ENCODE assay signal across 23 cellular contexts in the genomic region with DNA sequence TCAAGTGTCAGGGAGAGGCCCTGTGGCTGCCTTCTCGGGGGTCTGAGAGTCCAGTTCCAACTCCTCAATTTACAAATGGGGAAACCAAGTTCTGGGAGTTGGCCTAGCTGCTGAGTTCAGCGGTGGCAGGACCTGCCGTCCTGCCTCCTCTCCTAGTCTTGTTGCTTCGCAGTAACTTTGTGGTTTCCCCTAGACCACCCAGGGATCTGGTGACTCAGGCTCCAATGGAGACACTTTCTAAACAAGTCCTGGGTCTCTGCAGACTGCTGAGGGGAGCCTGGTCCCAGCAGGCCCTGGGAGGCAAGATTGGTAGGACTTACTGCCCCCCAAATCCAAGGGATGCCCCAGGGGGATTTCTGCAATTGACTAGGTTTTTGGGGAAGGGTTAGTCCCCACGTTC.
A peak's percentile ranks its signal among the peaks of the same experiment; 100 is the strongest.
DNase-seq lines count a peak whose midpoint lies in the region; ATAC-seq and TF ChIP-seq lines count a peak whose summit lies in the region.
"Had no signal": no experiment of that assay in that cellular context is flagged by ENCODE, and none has a peak within 500 bp of the region (broad histone marks: within the 10 kb centered on the region; RNA-seq: fewer than 3 reads in every experiment).

No MANE protein-coding gene starts in this region.

- H3K27ac Mint-ChIP-seq in type B pancreatic cell = peak overlapping the region; percentile 51
- H3K27ac Mint-ChIP-seq: activated CD8-positive, alpha-beta T cell treated with anti-CD3 and anti-CD28 coated beads, Interleukin-2, amount 10 ng/mL, durations not matched to agents 7 days and 5 days; activated T-cell treated with anti-CD3 and anti-CD28 coated beads, Interleukin-2, amount 50 U/mL, for 72 hours; CD4-positive, alpha-beta T cell; IgD-negative memory B cell; progenitor cell of endocrine pancreas had no signal

- H3K36me3 Mint-ChIP-seq in type B pancreatic cell = peaks cover 7% of the 10 kb centered on the region
- H3K36me3 Mint-ChIP-seq: IgD-negative memory B cell; naive B cell; stimulated activated effector memory CD8-positive, alpha-beta T cell treated with anti-CD3 and anti-CD28 coated beads, Interleukin-12 subunit alpha, Interleukin-12 subunit beta, amount 100 ng/mL, for 72 hours had no signal

- peak; percentile 28 for DNase-seq in activated effector memory CD4-positive, alpha-beta T cell treated with anti-CD3 and anti-CD28 coated beads, Interleukin-2, amount 50 U/mL, for 16 hours
- DNase-seq in activated effector memory CD4-positive, alpha-beta T cell treated with Interleukin-2 at 50 U/mL for 16 hours = no peak
- DNase-seq in SK-N-MC (ENCODE audit: low read depth, low spot score) (no peak), fibroblast of villous mesenchyme (ENCODE audit: low read depth) (peak; percentile 75), type B pancreatic cell (ENCODE audit: extremely low spot score, unreplicated experiment) (no peak), NCI-H2107 (lab: John Stamatoyannopoulos, UW) (no peak), SIG-M5 treated with dmso at 0.1 percent for 504 hours (lab: John Stamatoyannopoulos, UW; ENCODE audit: unreplicated experiment) (no peak)
- DNase-seq: activated CD8-positive, alpha-beta T cell treated with anti-CD3 and anti-CD28 coated beads, Interleukin-2, amount 10 ng/mL, durations not matched to agents 7 days and 5 days; activated T-cell treated with anti-CD3 and anti-CD28 coated beads, Interleukin-2, amount 50 U/mL, for 72 hours; CD4-positive, alpha-beta T cell; colonic mucosa; DMS79 treated with DMSO at 0.1 percent for 48 hours; lower lobe of right lung; naive B cell; NCI-H187 treated with DMSO at 0.1 percent for 48 hours; NCI-H446; thyroid gland had no signal

- no peaks in the 10 kb centered on the region for H3K9me3 Mint-ChIP-seq in type B pancreatic cell
- H3K9me3 Mint-ChIP-seq: activated T-cell treated with anti-CD3 and anti-CD28 coated beads, Interleukin-2, amount 50 U/mL, for 72 hours; CD4-positive, alpha-beta T cell; IgD-negative memory B cell; naive B cell; stimulated activated effector memory CD8-positive, alpha-beta T cell treated with anti-CD3 and anti-CD28 coated beads, Interleukin-12 subunit alpha, Interleukin-12 subunit beta, amount 100 ng/mL, for 72 hours had no signal

- H3K4me1 Mint-ChIP-seq in type B pancreatic cell (ENCODE audit: unreplicated experiment) = peaks cover 29% of the 10 kb centered on the region
- H3K4me1 Mint-ChIP-seq: naive B cell; stimulated activated effector memory CD8-positive, alpha-beta T cell treated with anti-CD3 and anti-CD28 coated beads, Interleukin-12 subunit alpha, Interleukin-12 subunit beta, amount 100 ng/mL, for 72 hours had no signal

- TF ChIP-seq CTCF in fibroblast of villous mesenchyme (IDR thresholded peaks at IDR 0.05; ENCODE audit: insufficient read depth, low read depth, low read length) = no peak
- no peak for TF ChIP-seq CTCF in type B pancreatic cell (conservative IDR thresholded peaks at IDR 0.05)

- H3K27ac ChIP-seq in SK-N-MC = peak overlapping the region; percentile 9; the same call in 1 of the 2 replicates
- H3K27ac ChIP-seq: adrenal gland, colonic mucosa, lower lobe of right lung, RWPE1, thyroid gland had no signal

- no peak overlapping the region for H3K4me3 Mint-ChIP-seq in type B pancreatic cell
- H3K4me3 Mint-ChIP-seq: activated CD8-positive, alpha-beta T cell treated with anti-CD3 and anti-CD28 coated beads, Interleukin-2, amount 10 ng/mL, durations not matched to agents 7 days and 5 days; activated T-cell treated with anti-CD3 and anti-CD28 coated beads, Interleukin-2, amount 50 U/mL, for 72 hours; CD4-positive, alpha-beta T cell; IgD-negative memory B cell; naive B cell; stimulated activated effector memory CD8-positive, alpha-beta T cell treated with anti-CD3 and anti-CD28 coated beads, Interleukin-12 subunit alpha, Interleukin-12 subunit beta, amount 100 ng/mL, for 72 hours had no signal

- H3K4me3 ChIP-seq in SK-N-MC = no peak overlapping the region
- no peak overlapping the region for H3K4me3 ChIP-seq in fibroblast of villous mesenchyme (ENCODE audit: low read depth, low read length)
- H3K4me3 ChIP-seq: adrenal gland, colonic mucosa, lower lobe of right lung, thyroid gland had no signal

- H3K36me3 ChIP-seq in SK-N-MC (ENCODE audit: insufficient read depth, low read length) = no peaks in the 10 kb centered on the region; the same call in 1 of the 2 replicates
- H3K36me3 ChIP-seq: adrenal gland, colonic mucosa had no signal

- no peak for ATAC-seq in HG03354 (IDR thresholded peaks at IDR 0.05; ENCODE audit: poor library complexity, severe bottlenecking, unreplicated experiment)
- ATAC-seq: activated CD8-positive, alpha-beta T cell treated with anti-CD3 and anti-CD28 coated beads, Interleukin-2, amount 10 ng/mL, durations not matched to agents 7 days and 5 days; activated T-cell treated with anti-CD3 and anti-CD28 coated beads, Interleukin-2, amount 50 U/mL, for 72 hours had no signal

- no peak overlapping the region for H3K9ac ChIP-seq in SK-N-MC (ENCODE audit: insufficient read length)

- H3K9me3 ChIP-seq in SK-N-MC (ENCODE audit: low read depth, low read length) = no peaks in the 10 kb centered on the region
- H3K9me3 ChIP-seq: adrenal gland, colonic mucosa, lower lobe of right lung, thyroid gland had no signal

- no peaks in the 10 kb centered on the region for H3K27me3 Mint-ChIP-seq in type B pancreatic cell
- H3K27me3 Mint-ChIP-seq: CD4-positive, alpha-beta T cell; naive B cell; progenitor cell of endocrine pancreas had no signal

Comparison
In these comparisons a context has a peak if more than half of its experiments do, and no peak if none do; other contexts are left out.
1. DNase-seq: peak in activated effector memory CD4-positive, alpha-beta T cell treated with anti-CD3 and anti-CD28 coated beads, Interleukin-2, amount 50 U/mL, for 16 hours (single experiment) and fibroblast of villous mesenchyme (single experiment); none in activated effector memory CD4-positive, alpha-beta T cell treated with Interleukin-2 at 50 U/mL for 16 hours (single experiment), SK-N-MC (single experiment), type B pancreatic cell (single experiment), NCI-H2107 (single experiment) and SIG-M5 treated with dmso at 0.1 percent for 504 hours (single experiment).